12 cellular contexts compared by ENCODE assay signal in the genomic region with DNA sequence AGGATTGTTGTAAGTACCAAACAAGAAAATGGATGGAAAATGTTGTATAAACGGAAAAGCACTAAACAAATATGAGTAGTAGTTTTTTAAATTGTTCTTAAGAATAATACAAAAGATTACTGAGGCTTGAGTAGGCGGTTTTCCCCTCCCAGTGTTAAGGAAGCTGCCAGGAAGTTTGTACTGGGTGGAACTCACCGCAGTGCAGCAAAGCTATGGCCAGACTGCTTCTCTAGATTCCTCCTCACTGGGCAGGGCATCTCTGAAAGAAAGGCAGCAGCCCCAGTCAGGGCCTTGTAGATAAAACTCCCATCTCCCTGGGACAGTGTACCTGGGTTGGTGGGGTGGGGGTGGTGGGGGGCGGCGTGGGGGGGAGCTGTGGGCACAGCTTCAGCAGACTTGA. TPM values are rescaled to one million over a fixed set of nuclear protein-coding genes. Genes with fewer than 3 reads are reported as not detected.
DNase-seq lines count a peak whose midpoint lies in the region; ATAC-seq and TF ChIP-seq lines count a peak whose summit lies in the region.
"Had no signal": no experiment of that assay in that cellular context is flagged by ENCODE, and none has a peak within 500 bp of the region (broad histone marks: within the 10 kb centered on the region; RNA-seq: fewer than 3 reads in every experiment).

No MANE protein-coding gene starts in this region.

- no peaks in the 10 kb centered on the region for H3K36me3 Mint-ChIP-seq in CD4-positive, alpha-beta T cell (ENCODE audit: low read depth)
- H3K36me3 Mint-ChIP-seq in naive thymus-derived CD4-positive, alpha-beta T cell = peaks cover 0 to 31% (median 4%) of the 10 kb centered on the region in 5 donors

- TF ChIP-seq CTCF in CD4-positive, alpha-beta T cell (IDR thresholded peaks at IDR 0.05) = no peak

- H3K4me3 Mint-ChIP-seq in CD4-positive, alpha-beta T cell = peak overlapping the region; percentile 69
- peak overlapping the region; percentile 43 to 77 (median 64) for H3K4me3 Mint-ChIP-seq in naive thymus-derived CD4-positive, alpha-beta T cell

- no peaks in the 10 kb centered on the region for H3K27me3 Mint-ChIP-seq in CD4-positive, alpha-beta T cell
- no peaks in the 10 kb centered on the region for H3K27me3 Mint-ChIP-seq in naive thymus-derived CD4-positive, alpha-beta T cell

- peaks cover 15 to 20% of the 10 kb centered on the region in 2 donors for H3K4me1 ChIP-seq in naive thymus-derived CD4-positive, alpha-beta T cell (ENCODE audit: control insufficient read depth in 2 of 2, insufficient read depth in 2 of 2, low read length in 2 of 2)

- no peak overlapping the region for H3K27ac ChIP-seq in CD4-positive, alpha-beta T cell (ENCODE audit: low read depth, low read length)
- H3K27ac ChIP-seq in naive thymus-derived CD4-positive, alpha-beta T cell (ENCODE audit: low read depth, low read length) = no peak overlapping the region

- H3K27ac Mint-ChIP-seq in CD4-positive, alpha-beta T cell = peak overlapping the region; percentile 48
- H3K27ac Mint-ChIP-seq in naive thymus-derived CD4-positive, alpha-beta T cell = peak overlapping the region in 8 of 9 donors; percentile 75 to 88 (median 80)

- CTCF ChIA-PET in CD4-positive, alpha-beta T cell (lab: Charles Lee) = no interaction called here
- CTCF ChIA-PET in naive thymus-derived CD4-positive, alpha-beta T cell (lab: Charles Lee) = interaction anchor here (1.1 to 1.4 kb wide), 2 partner anchors 46 to 863 kb away, joined by 3 read pairs; no protein-coding TSS in a partner anchor

- no peak overlapping the region for H3K4me3 ChIP-seq in MG63
- no peak overlapping the region for H3K4me3 ChIP-seq in naive thymus-derived CD4-positive, alpha-beta T cell (ENCODE audit: low read length)

- no peaks in the 10 kb centered on the region for H3K9me3 Mint-ChIP-seq in CD4-positive, alpha-beta T cell
- H3K9me3 Mint-ChIP-seq in naive thymus-derived CD4-positive, alpha-beta T cell = peaks cover 0 to 15% (median 5%) of the 10 kb centered on the region in 11 donors

- intact Hi-C loops in CD4-positive, alpha-beta T cell (cut with DNase I, micrococcal nuclease) = loop anchor here in 1 of 2 experiments (5.0 kb wide), 1 partner anchor 37 kb away; no protein-coding TSS in a partner anchor
- intact Hi-C loops in naive thymus-derived CD4-positive, alpha-beta T cell (cut with micrococcal nuclease) = loop anchor here in 1 of 2 donors (2.0 kb wide), 1 partner anchor 50 kb away; no protein-coding TSS in a partner anchor

- peak; percentile 44 for ATAC-seq in CD4-positive, alpha-beta T cell (ENCODE audit: poor library complexity)
- peak; percentile 67 for ATAC-seq in naive thymus-derived CD4-positive, alpha-beta T cell
- ATAC-seq in GM18861 (IDR thresholded peaks at IDR 0.05; ENCODE audit: unreplicated experiment) (no peak), GM19397 (IDR thresholded peaks at IDR 0.05; ENCODE audit: unreplicated experiment) (no peak), GM18858 (IDR thresholded peaks at IDR 0.05; ENCODE audit: unreplicated experiment) (no peak)

- peaks cover 61% of the 10 kb centered on the region for H3K4me1 Mint-ChIP-seq in CD4-positive, alpha-beta T cell (ENCODE audit: low read depth)
- peaks cover 33 to 73% (median 62%) of the 10 kb centered on the region in 7 donors for H3K4me1 Mint-ChIP-seq in naive thymus-derived CD4-positive, alpha-beta T cell

- no peaks in the 10 kb centered on the region for H3K27me3 ChIP-seq in CD4-positive, alpha-beta T cell (ENCODE audit: control insufficient read depth, insufficient read depth, low read length)
- no peaks in the 10 kb centered on the region for H3K27me3 ChIP-seq in MG63
- no peaks in the 10 kb centered on the region for H3K27me3 ChIP-seq in naive thymus-derived CD4-positive, alpha-beta T cell (ENCODE audit: control insufficient read depth in 2 of 2, insufficient read depth in 2 of 2, low read length in 2 of 2)

- peak in 1 of 10 experiments; percentile 5 for DNase-seq in CD4-positive, alpha-beta T cell
- peak; percentile 48 for DNase-seq in MG63
- peak; percentile 21 for DNase-seq in dermis blood vessel endothelial cell
- DNase-seq in naive thymus-derived CD4-positive, alpha-beta T cell = peak in 2 of 9 donors; percentile 12 to 17
- no peak for DNase-seq in stimulated activated CD4-positive, alpha-beta T cell treated with anti-CD3 and anti-CD28 coated beads, Interleukin-4, amount 100 ng/mL, for 24 hours
- DNase-seq: DMS153, NCI-H748 treated with DMSO at 0.1 percent for 48 hours, small intestine had no signal

- H3K36me3 ChIP-seq in MG63 = no peaks in the 10 kb centered on the region
- no peaks in the 10 kb centered on the region for H3K36me3 ChIP-seq in naive thymus-derived CD4-positive, alpha-beta T cell (ENCODE audit: control insufficient read depth in 2 of 3, insufficient read depth in 3 of 3, low read length in 3 of 3)

- POLR2A ChIA-PET in CD4-positive, alpha-beta T cell (lab: Charles Lee) = interaction anchor here (1.1 kb wide), 1 partner anchor 9 kb away, joined by 3 read pairs; no protein-coding TSS in a partner anchor
- POLR2A ChIA-PET in naive thymus-derived CD4-positive, alpha-beta T cell (lab: Charles Lee) = interaction anchor here (1.0 kb wide), 1 partner anchor 46 kb away, joined by 3 read pairs; no protein-coding TSS in a partner anchor

- H3K9me3 ChIP-seq in CD4-positive, alpha-beta T cell (ENCODE audit: control insufficient read depth, low read length) = no peaks in the 10 kb centered on the region
- no peaks in the 10 kb centered on the region for H3K9me3 ChIP-seq in MG63
- H3K9me3 ChIP-seq in naive thymus-derived CD4-positive, alpha-beta T cell (ENCODE audit: control insufficient read depth in 2 of 3, low read length in 3 of 3) = no peaks in the 10 kb centered on the region

RNA-seq across cellular contexts. Expression of a gene that starts 58.7 kb away (rescaled TPM):
- not detected for total RNA-seq in CD4-positive, alpha-beta T cell
- total RNA-seq in MG63 (2014; rRNA removed; shearing (Covaris generic); ENCODE audit: low replicate concordance) = not detected in 2 replicates
- total RNA-seq in dermis blood vessel endothelial cell = not detected in 2 replicates
- 1 to 10 TPM in 3 of 5 experiments, not detected in 2; 2.7 to 7.0 (median 3.0) TPM for total RNA-seq in naive thymus-derived CD4-positive, alpha-beta T cell
- polyA plus RNA-seq in naive thymus-derived CD4-positive, alpha-beta T cell = under 1 TPM in 1 of 2 donors, not detected in 1; 0.61 TPM
- total RNA-seq: lower leg skin had no signal

Comparison
In these comparisons a context has a peak if more than half of its experiments do, and no peak if none do; other contexts are left out.
1. ATAC-seq: peak in CD4-positive, alpha-beta T cell (single experiment) and naive thymus-derived CD4-positive, alpha-beta T cell (single experiment); none in GM18861 (single experiment), GM19397 (single experiment) and GM18858 (single experiment).